23 cellular contexts compared by ENCODE assay signal in the genomic region with DNA sequence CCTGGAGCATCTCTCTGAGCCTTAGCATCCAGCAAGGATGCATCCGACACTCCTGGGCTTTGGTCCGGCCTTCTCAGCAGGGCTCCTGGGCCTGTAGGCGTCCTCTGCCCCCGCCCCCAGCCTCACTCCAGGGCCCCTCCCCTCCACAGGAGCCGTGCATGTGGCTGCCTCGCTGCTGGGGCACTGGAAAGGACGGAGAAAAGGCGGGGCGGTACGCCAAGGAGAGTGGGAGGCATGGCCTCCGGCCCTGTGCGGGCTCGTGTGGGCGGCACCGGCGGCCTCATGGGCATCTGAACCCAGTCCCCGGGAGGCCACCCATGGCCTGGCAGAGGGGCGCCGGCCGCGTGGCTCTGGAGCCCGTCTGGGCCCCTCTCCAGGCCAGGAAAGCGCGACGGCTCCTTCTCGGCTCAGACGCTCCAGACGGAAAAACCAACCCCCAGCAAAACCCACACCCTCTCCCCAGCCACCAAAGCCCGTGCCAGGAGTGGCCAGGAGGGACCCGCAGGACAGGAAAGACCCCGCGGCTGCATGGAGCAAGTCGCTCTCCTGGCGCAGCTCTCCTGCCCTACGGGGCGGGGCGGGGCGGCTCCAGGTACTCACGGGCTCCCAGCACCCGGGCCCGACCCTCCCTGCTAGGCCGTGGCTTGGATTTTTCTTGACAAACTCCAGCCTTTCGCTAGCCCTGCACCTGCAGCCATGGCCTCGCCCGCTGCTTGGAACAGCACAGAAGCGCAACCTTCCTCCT.
"Had no signal": no experiment of that assay in that cellular context is flagged by ENCODE, and none has a peak within 500 bp of the region (broad histone marks: within the 10 kb centered on the region; RNA-seq: fewer than 3 reads in every experiment).

No MANE protein-coding gene starts in this region.

- H3K4me3 ChIP-seq: hepatocyte, left ventricle myocardium inferior, lung, prostate gland, right lobe of liver, suprapubic skin, thyroid gland had no signal

- H3K4me3 Mint-ChIP-seq: dendritic cell treated with granulocyte-macrophage colony-stimulating factor and Interleukin-4, amounts not matched to agents 40 ng/mL and 50 ng/mL, for 4 days; effector memory CD8-positive, alpha-beta T cell; nephron; stimulated activated effector memory CD8-positive, alpha-beta T cell treated with anti-CD3 and anti-CD28 coated beads, Interleukin-12 subunit alpha, Interleukin-12 subunit beta, amount 100 ng/mL, for 72 hours; type B pancreatic cell had no signal

- H2AFZ ChIP-seq: hepatocyte, parathyroid adenoma had no signal

- H3K9me3 Mint-ChIP-seq: dendritic cell treated with granulocyte-macrophage colony-stimulating factor and Interleukin-4, amounts not matched to agents 40 ng/mL and 50 ng/mL, for 4 days; effector memory CD8-positive, alpha-beta T cell; stimulated activated effector memory CD8-positive, alpha-beta T cell treated with anti-CD3 and anti-CD28 coated beads, Interleukin-12 subunit alpha, Interleukin-12 subunit beta, amount 100 ng/mL, for 72 hours; type B pancreatic cell had no signal

- H3K27ac ChIP-seq: foreskin keratinocyte, hepatocyte, parathyroid adenoma, prostate gland, right lobe of liver, suprapubic skin, thyroid gland had no signal

- H3K9ac ChIP-seq: parathyroid adenoma had no signal

- H3K27ac Mint-ChIP-seq: dendritic cell treated with granulocyte-macrophage colony-stimulating factor and Interleukin-4, amounts not matched to agents 40 ng/mL and 50 ng/mL, for 4 days; effector memory CD8-positive, alpha-beta T cell; naive B cell; nephron; stimulated activated effector memory CD8-positive, alpha-beta T cell treated with anti-CD3 and anti-CD28 coated beads, Interleukin-12 subunit alpha, Interleukin-12 subunit beta, amount 100 ng/mL, for 72 hours; type B pancreatic cell had no signal

- H3K36me3 Mint-ChIP-seq: naive B cell; stimulated activated effector memory CD8-positive, alpha-beta T cell treated with anti-CD3 and anti-CD28 coated beads, Interleukin-12 subunit alpha, Interleukin-12 subunit beta, amount 100 ng/mL, for 72 hours; type B pancreatic cell had no signal

- H3K9me3 ChIP-seq: prostate gland, right lobe of liver, suprapubic skin, thyroid gland had no signal

- H3K36me3 ChIP-seq: left ventricle myocardium inferior, prostate gland, right lobe of liver, suprapubic skin, thyroid gland had no signal

- H3K79me2 ChIP-seq: hepatocyte, parathyroid adenoma had no signal

- H3K4me1 ChIP-seq: foreskin keratinocyte, parathyroid adenoma, prostate gland, right lobe of liver, thyroid gland had no signal

- H3K4me2 ChIP-seq: hepatocyte had no signal

- H3K4me1 Mint-ChIP-seq: stimulated activated effector memory CD8-positive, alpha-beta T cell treated with anti-CD3 and anti-CD28 coated beads, Interleukin-12 subunit alpha, Interleukin-12 subunit beta, amount 100 ng/mL, for 72 hours had no signal

- H3K27me3 ChIP-seq: foreskin keratinocyte, hepatocyte, right lobe of liver, suprapubic skin, thyroid gland had no signal

- DNase-seq: cerebellar nuclear complex; effector memory CD8-positive, alpha-beta T cell; foreskin keratinocyte; head of caudate nucleus; left cardiac atrium; left ventricle myocardium inferior; mesenchymal stem cell; naive B cell; retina; right lobe of liver; stimulated activated CD4-positive, alpha-beta T cell treated with anti-CD3 and anti-CD28 coated beads, Interleukin-4, amount 100 ng/mL, for 1 hour; stimulated activated CD8-positive, alpha-beta memory T cell treated with anti-CD3 and anti-CD28 coated beads, Interleukin-4, amount 100 ng/mL, for 48 hours; stimulated activated naive CD8-positive, alpha-beta T cell treated with anti-CD3 and anti-CD28 coated beads, Interleukin-15, Interleukin-2, amounts not matched to agents 100 U/mL and 50 U/mL, for 24 hours; thyroid gland had no signal

- ATAC-seq: effector memory CD8-positive, alpha-beta T cell; foreskin keratinocyte; left cardiac atrium; stimulated activated effector memory CD8-positive, alpha-beta T cell treated with anti-CD3 and anti-CD28 coated beads, Interleukin-12 subunit alpha, Interleukin-12 subunit beta, amount 100 ng/mL, for 72 hours; stimulated activated naive CD8-positive, alpha-beta T cell treated with anti-CD3 and anti-CD28 coated beads, Interleukin-15, Interleukin-2, amounts not matched to agents 100 U/mL and 50 U/mL, for 24 hours had no signal
